In genomic region chr6:135499441-135500340, GRCh38 we compare ENCODE assay signal across 16 cellular contexts.
"Had no signal": no experiment of that assay in that cellular context is flagged by ENCODE, and none has a peak within 500 bp of the region (broad histone marks: within the 10 kb centered on the region; RNA-seq: fewer than 3 reads in every experiment).

No MANE protein-coding gene starts in this region.

- H3K4me3 Mint-ChIP-seq: activated CD8-positive, alpha-beta T cell treated with anti-CD3 and anti-CD28 coated beads for 36 hours; activated naive CD8-positive, alpha-beta T cell treated with anti-CD3 and anti-CD28 coated beads for 36 hours; activated T-cell treated with anti-CD3 and anti-CD28 coated beads, Interleukin-2, amount 50 U/mL, for 72 hours; memory B cell; natural killer cell treated with Interleukin-12 subunit alpha and Interleukin-12 subunit beta and Interleukin-15 and Interleukin-18, amount 100 ng/mL, for 72 hours had no signal

- DNase-seq: activated CD4-positive, alpha-beta T cell treated with anti-CD3 and anti-CD28 coated beads for 4 hours; activated CD8-positive, alpha-beta memory T cell treated with anti-CD3 and anti-CD28 coated beads, Interleukin-2, amount 50 U/mL, for 4 hours; activated CD8-positive, alpha-beta T cell treated with anti-CD3 and anti-CD28 coated beads for 36 hours; activated gamma-delta T cell treated with Interleukin-2 at 50 U/mL for 16 hours; activated naive CD8-positive, alpha-beta T cell treated with anti-CD3 and anti-CD28 coated beads for 36 hours; activated T-cell treated with anti-CD3 and anti-CD28 coated beads, Interleukin-2, amount 50 U/mL, for 72 hours; anterior cingulate cortex; esophagus squamous epithelium; foreskin fibroblast; heart left ventricle; left lung; stimulated activated CD4-positive, alpha-beta T cell treated with anti-CD3 and anti-CD28 coated beads, Interleukin-4, amount 100 ng/mL, for 4 hours; stomach; thyroid gland had no signal

- ATAC-seq: activated CD8-positive, alpha-beta T cell treated with anti-CD3 and anti-CD28 coated beads for 36 hours; activated T-cell treated with anti-CD3 and anti-CD28 coated beads, Interleukin-2, amount 50 U/mL, for 72 hours; heart left ventricle; left lung; natural killer cell treated with Interleukin-12 subunit alpha and Interleukin-12 subunit beta and Interleukin-15 and Interleukin-18, amount 100 ng/mL, for 72 hours had no signal

- H3K36me3 ChIP-seq: esophagus squamous epithelium, heart left ventricle, left lung, stomach, thyroid gland had no signal

- H3K36me3 Mint-ChIP-seq: memory B cell had no signal

- H3K9me3 Mint-ChIP-seq: activated CD8-positive, alpha-beta T cell treated with anti-CD3 and anti-CD28 coated beads for 36 hours; activated naive CD8-positive, alpha-beta T cell treated with anti-CD3 and anti-CD28 coated beads for 36 hours; activated T-cell treated with anti-CD3 and anti-CD28 coated beads, Interleukin-2, amount 50 U/mL, for 72 hours; memory B cell; natural killer cell treated with Interleukin-12 subunit alpha and Interleukin-12 subunit beta and Interleukin-15 and Interleukin-18, amount 100 ng/mL, for 72 hours had no signal

- H3K27me3 ChIP-seq: esophagus squamous epithelium, heart left ventricle, left lung, stomach, thyroid gland had no signal

- H3K27me3 Mint-ChIP-seq: activated CD8-positive, alpha-beta T cell treated with anti-CD3 and anti-CD28 coated beads for 36 hours; activated naive CD8-positive, alpha-beta T cell treated with anti-CD3 and anti-CD28 coated beads for 36 hours; memory B cell; natural killer cell treated with Interleukin-12 subunit alpha and Interleukin-12 subunit beta and Interleukin-15 and Interleukin-18, amount 100 ng/mL, for 72 hours had no signal

- H3K9me3 ChIP-seq: esophagus squamous epithelium, heart left ventricle, left lung, stomach, thyroid gland had no signal

- H3K27ac Mint-ChIP-seq: activated CD8-positive, alpha-beta T cell treated with anti-CD3 and anti-CD28 coated beads for 36 hours; activated naive CD8-positive, alpha-beta T cell treated with anti-CD3 and anti-CD28 coated beads for 36 hours; activated T-cell treated with anti-CD3 and anti-CD28 coated beads, Interleukin-2, amount 50 U/mL, for 72 hours; memory B cell; natural killer cell treated with Interleukin-12 subunit alpha and Interleukin-12 subunit beta and Interleukin-15 and Interleukin-18, amount 100 ng/mL, for 72 hours had no signal
